ENCODE assay signal across 16 cellular contexts in the genomic region with DNA sequence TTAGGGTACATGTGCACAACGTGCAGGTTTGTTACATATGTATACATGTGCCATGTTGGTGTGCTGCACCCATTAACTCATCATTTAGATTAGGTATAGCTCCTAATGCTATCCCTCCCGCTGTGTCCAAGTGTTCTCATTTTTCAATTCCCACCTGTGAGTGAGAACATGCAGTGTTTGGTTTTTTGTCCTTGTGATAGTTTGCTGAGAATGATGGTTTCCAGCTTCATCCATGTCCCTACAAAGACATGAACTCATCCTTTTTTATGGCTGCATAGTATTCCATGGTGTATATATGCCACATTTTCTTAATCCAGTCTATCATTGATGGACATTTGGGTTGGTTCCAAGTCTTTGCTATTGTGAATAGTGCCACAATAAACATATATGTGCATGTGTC. TPM values are rescaled to one million over a fixed set of nuclear protein-coding genes. Genes with fewer than 3 reads are reported as not detected.
"Had no signal": no experiment of that assay in that cellular context is flagged by ENCODE, and none has a peak within 500 bp of the region (broad histone marks: within the 10 kb centered on the region; RNA-seq: fewer than 3 reads in every experiment).

No MANE protein-coding gene starts in this region.

RNA-seq across cellular contexts. Expression of a gene that starts 24.4 kb away (rescaled TPM):
- total RNA-seq: activated naive CD4-positive, alpha-beta T cell treated with anti-CD3 and anti-CD28 coated beads for 36 hours; activated naive CD8-positive, alpha-beta T cell treated with anti-CD3 and anti-CD28 coated beads for 36 hours; activated T-helper 1 cell treated with anti-CD3 and anti-CD28 coated beads, Interleukin-12 subunit alpha, Interleukin-12 subunit beta, Interleukin-2, Interleukin-4 antibody, amounts not matched to agents 30 ng/mL and 10 ng/mL and 1 ng/mL, durations not matched to agents 14 hours and 24 hours and 36 hours; activated T-helper 17 cell treated with anti-CD3 and anti-CD28 coated beads, Interleukin-2, amount 50 U/mL, for 72 hours; activated T-helper 2 cell treated with anti-CD3 and anti-CD28 coated beads, Interferon-gamma antibody, Interleukin-2, Interleukin-4, amounts not matched to agents 10 μg/mL and 5 μg/mL and 100 μg/mL, durations not matched to agents 14 hours and 24 hours and 36 hours; adrenal gland; aorta; ascending aorta; astrocyte; body of pancreas; breast epithelium; cardiac septum; cerebellum; chondrocyte had no signal
- polyA plus RNA-seq: aorta had no signal

RNA-seq across cellular contexts. Expression of a gene that starts 47.0 kb away (rescaled TPM):
- total RNA-seq: activated naive CD4-positive, alpha-beta T cell treated with anti-CD3 and anti-CD28 coated beads for 36 hours; activated naive CD8-positive, alpha-beta T cell treated with anti-CD3 and anti-CD28 coated beads for 36 hours; activated T-cell treated with anti-CD3 and anti-CD28 coated beads, Interleukin-2, amount 50 U/mL, for 4 hours; activated T-helper 1 cell treated with anti-CD3 and anti-CD28 coated beads, Interleukin-12 subunit alpha, Interleukin-12 subunit beta, Interleukin-2, Interleukin-4 antibody, amounts not matched to agents 30 ng/mL and 10 ng/mL and 1 ng/mL, durations not matched to agents 14 hours and 24 hours and 36 hours; activated T-helper 17 cell treated with anti-CD3 and anti-CD28 coated beads, Interleukin-2, amount 50 U/mL, for 72 hours; activated T-helper 2 cell treated with anti-CD3 and anti-CD28 coated beads, Interferon-gamma antibody, Interleukin-2, Interleukin-4, amounts not matched to agents 10 μg/mL and 5 μg/mL and 100 μg/mL, durations not matched to agents 14 hours and 24 hours and 36 hours; ascending aorta; astrocyte; body of pancreas; bronchial epithelial cell; chondrocyte had no signal
